In the genomic region with DNA sequence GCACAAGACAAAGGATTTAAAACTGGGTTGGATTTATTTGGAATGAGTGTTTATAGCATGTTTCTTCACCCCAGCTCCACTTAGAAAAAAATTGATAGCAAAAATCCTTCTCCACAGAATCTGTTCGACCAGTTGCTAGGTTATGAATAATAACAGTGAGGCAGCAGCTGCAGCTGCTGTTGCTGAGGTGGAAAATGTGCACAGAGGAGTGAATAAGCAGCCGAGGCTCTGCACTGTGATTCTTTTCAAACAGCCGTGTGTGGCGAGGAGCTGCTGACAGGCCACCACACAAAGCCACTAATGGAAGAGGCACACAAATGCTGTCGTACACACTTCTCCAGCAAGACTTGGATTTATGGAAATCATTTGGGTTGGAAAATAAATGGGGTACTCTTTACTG, we compare ENCODE assay signal across 10 cellular contexts. TPM values are rescaled to one million over a fixed set of nuclear protein-coding genes. Genes with fewer than 3 reads are reported as not detected.
DNase-seq lines count a peak whose midpoint lies in the region; ATAC-seq and TF ChIP-seq lines count a peak whose summit lies in the region.
"Had no signal": no experiment of that assay in that cellular context is flagged by ENCODE, and none has a peak within 500 bp of the region (broad histone marks: within the 10 kb centered on the region; RNA-seq: fewer than 3 reads in every experiment).

No MANE protein-coding gene starts in this region.

- H4K20me1 ChIP-seq in DOHH2 (ENCODE audit: control insufficient read depth, insufficient read depth, low read depth, low read length) (no peaks in the 10 kb centered on the region), fibroblast of lung (ENCODE audit: control insufficient read depth, extremely low read depth, insufficient read depth, low read length) (no peaks in the 10 kb centered on the region)

- no peak overlapping the region for H3K4me2 ChIP-seq in DOHH2 (ENCODE audit: low read length)
- H3K4me2 ChIP-seq in fibroblast of lung (ENCODE audit: extremely low read depth, insufficient read depth, low read length), result peak overlapping the region; percentile 13

- no peak overlapping the region for H2AFZ ChIP-seq in fibroblast of lung (ENCODE audit: low read length)

- no peak for ATAC-seq in HG03354 (IDR thresholded peaks at IDR 0.05; ENCODE audit: poor library complexity, severe bottlenecking, unreplicated experiment)
- ATAC-seq in HG03520 (IDR thresholded peaks at IDR 0.05; ENCODE audit: unreplicated experiment), result no peak

- TF ChIP-seq CTCF in DOHH2 (IDR thresholded peaks at IDR 0.05; ENCODE audit: low read depth, low read length, poor library complexity, severe bottlenecking) (no peak), fibroblast of lung (conservative IDR thresholded peaks at IDR 0.05 in 1 of 2, IDR thresholded peaks at IDR 0.05 in 1 of 2; ENCODE audit: low read depth in 1 of 2, low read length in 2 of 2) (no peak)

- peaks cover 40% of the 10 kb centered on the region for H3K36me3 ChIP-seq in DOHH2 (ENCODE audit: control insufficient read depth, low read length)
- no peaks in the 10 kb centered on the region for H3K36me3 ChIP-seq in fibroblast of lung (ENCODE audit: control insufficient read depth, insufficient read depth, low read length)
- H3K36me3 ChIP-seq: neutrophil had no signal

- H3K27me3 ChIP-seq in DOHH2 (ENCODE audit: control insufficient read depth, low read length) (no peaks in the 10 kb centered on the region), fibroblast of lung (ENCODE audit: control insufficient read depth, insufficient read depth, low read length) (no peaks in the 10 kb centered on the region)
- H3K27me3 ChIP-seq: neutrophil, SJSA1 had no signal

- H3K9me3 ChIP-seq in DOHH2 (ENCODE audit: control insufficient read depth, insufficient read depth, low read length), result no peaks in the 10 kb centered on the region
- no peaks in the 10 kb centered on the region for H3K9me3 ChIP-seq in fibroblast of lung (ENCODE audit: control insufficient read depth, insufficient read depth, low read depth, low read length)
- H3K9me3 ChIP-seq: neutrophil, SJSA1 had no signal

- H3F3A ChIP-seq in DOHH2 (ENCODE audit: control insufficient read depth, insufficient read depth), result peaks cover 53% of the 10 kb centered on the region

- H3K4me3 ChIP-seq in DOHH2 (ENCODE audit: low read length), result no peak overlapping the region
- H3K4me3 ChIP-seq in fibroblast of lung (replicated peaks in 1 of 4; ENCODE audit: control extremely low read depth in 1 of 4, insufficient read depth in 1 of 4, low read depth in 3 of 4, low read length in 4 of 4), result no peak overlapping the region
- H3K4me3 ChIP-seq: SJSA1 had no signal

- H3K4me1 ChIP-seq in DOHH2 (ENCODE audit: control insufficient read depth, low read length) (peaks cover 52% of the 10 kb centered on the region), fibroblast of lung (ENCODE audit: control insufficient read depth, extremely low read depth, insufficient read depth, low read length) (peaks cover 9% of the 10 kb centered on the region)
- H3K4me1 ChIP-seq: SJSA1 had no signal

- H3K27ac ChIP-seq in DOHH2 (ENCODE audit: low read depth, low read length) (peak overlapping the region; percentile 0; the same call in 1 of the 2 replicates), fibroblast of lung (ENCODE audit: insufficient read depth, low read length) (peak overlapping the region; percentile 60)
- H3K27ac ChIP-seq: neutrophil, SJSA1 had no signal

- peak; percentile 11 for DNase-seq in NCI-H524 treated with DMSO at 0.1 percent for 48 hours (lab: John Stamatoyannopoulos, UW)
- peak; percentile 78 to 79 for DNase-seq in fibroblast of lung (ENCODE audit: low read depth in 2 of 2)
- peak; percentile 18 for DNase-seq in occipital lobe (lab: John Stamatoyannopoulos, UW)
- DNase-seq in 8988T, result no peak
- no peak for DNase-seq in NCI-H69 (lab: John Stamatoyannopoulos, UW)

- no peak overlapping the region for H3K9ac ChIP-seq in fibroblast of lung (ENCODE audit: insufficient read depth, low read length)

- H3K9me2 ChIP-seq in DOHH2 (replicated peaks; ENCODE audit: control insufficient read depth, low read length), result no peaks in the 10 kb centered on the region

- H3K79me2 ChIP-seq in DOHH2 (ENCODE audit: control insufficient read depth, low read length) (peaks cover 9% of the 10 kb centered on the region), fibroblast of lung (ENCODE audit: control insufficient read depth, insufficient read depth, low read length) (no peaks in the 10 kb centered on the region)

RNA-seq across cellular contexts. Expression of a gene that starts 6.4 kb away (rescaled TPM):
- 73.5 and 82.2 TPM in 2 replicates for total RNA-seq in fibroblast of lung
- polyA plus RNA-seq in fibroblast of lung, result 10.4 and 12.8 TPM in 2 replicates
- polyA plus RNA-seq in fibroblast of lung (2012), result 16.4 and 27.8 TPM in 2 replicates
- 75.7 and 95.9 TPM in 2 replicates for polyA minus RNA-seq in fibroblast of lung (ENCODE audit: low replicate concordance)
- 2.5 TPM for total RNA-seq in occipital lobe

RNA-seq across cellular contexts. Expression of a gene that starts 12.8 kb away (rescaled TPM):
- total RNA-seq in fibroblast of lung (831 and 848 TPM in 2 replicates), occipital lobe (1,031 TPM)
- polyA plus RNA-seq in fibroblast of lung, result 1,415 and 1,841 TPM in 2 replicates
- 1,556 and 1,859 TPM in 2 replicates for polyA plus RNA-seq in fibroblast of lung (2012)
- polyA minus RNA-seq in fibroblast of lung (ENCODE audit: low replicate concordance), result 10.6 and 22.4 TPM in 2 replicates

Comparison
In these comparisons a context has a peak if more than half of its experiments do, and no peak if none do; other contexts are left out.
1. DNase-seq: peak in NCI-H524 treated with DMSO at 0.1 percent for 48 hours (single experiment), fibroblast of lung (2 of 2) and occipital lobe (single experiment); none in 8988T (single experiment) and NCI-H69 (single experiment).
2. RNA of a gene that starts 6.4 kb away (total RNA-seq): 73.5 to 82.2 TPM in fibroblast of lung; 2.5 TPM in occipital lobe (single experiment); every median in the first group is over 10 times any median in the second.